In the genomic region with DNA sequence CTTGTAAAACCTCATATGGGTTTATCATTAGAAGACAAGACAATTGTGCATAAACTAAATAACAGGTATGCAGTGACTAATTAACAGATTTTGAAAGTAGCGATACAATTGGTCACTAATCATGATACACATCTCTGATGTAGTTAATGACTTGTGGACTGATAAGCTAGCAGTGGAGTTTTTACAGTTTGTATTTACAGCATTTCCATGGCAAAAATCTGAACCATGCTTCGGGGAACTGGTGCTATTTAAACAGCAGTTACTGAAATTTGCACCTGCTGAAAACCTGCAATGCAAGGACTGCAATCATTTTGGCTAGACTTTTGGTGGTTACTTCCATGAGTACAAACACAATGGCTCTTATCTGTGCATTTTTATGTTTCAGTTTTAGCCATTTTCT, we compare ENCODE assay signal across 7 cellular contexts.
"Had no signal": no experiment of that assay in that cellular context is flagged by ENCODE, and none has a peak within 500 bp of the region (broad histone marks: within the 10 kb centered on the region; RNA-seq: fewer than 3 reads in every experiment).

No MANE protein-coding gene starts in this region.

- H3K9ac ChIP-seq: KMS-11 had no signal

- H3K4me3 ChIP-seq: K562 had no signal

- DNase-seq: IMR-90, KBM-7, KG1 had no signal

- ATAC-seq: HepG2, K562 had no signal

- H3K4me2 ChIP-seq: KMS-11 had no signal

- H3K27ac ChIP-seq: HL-60, KMS-11 had no signal
